20 cellular contexts compared by ENCODE assay signal in the genomic region with DNA sequence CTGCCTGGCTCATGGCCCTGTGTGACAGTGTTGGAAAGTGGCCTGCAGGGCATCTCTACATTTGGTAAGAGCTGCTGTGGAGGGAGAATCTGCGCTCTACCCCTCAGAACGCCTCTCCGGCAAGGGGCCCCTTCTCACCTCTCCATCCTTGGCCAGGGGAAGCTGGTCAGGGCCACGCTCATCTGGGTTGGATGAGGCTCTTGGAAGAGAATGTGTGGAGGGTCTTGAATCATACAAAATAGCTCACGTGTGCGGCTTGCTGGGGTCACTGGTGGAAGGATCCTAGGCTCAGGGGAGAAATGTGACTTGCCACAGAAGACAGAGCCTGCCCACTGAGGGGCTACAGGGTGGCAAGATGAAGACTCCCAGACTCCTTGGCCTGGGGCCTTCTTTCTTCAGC.
DNase-seq lines count a peak whose midpoint lies in the region; ATAC-seq and TF ChIP-seq lines count a peak whose summit lies in the region.
"Had no signal": no experiment of that assay in that cellular context is flagged by ENCODE, and none has a peak within 500 bp of the region (broad histone marks: within the 10 kb centered on the region; RNA-seq: fewer than 3 reads in every experiment).

No MANE protein-coding gene starts in this region.

- POLR2A ChIA-PET in CD8-positive, alpha-beta T cell (lab: Charles Lee): interaction anchor here (1.5 to 2.0 kb wide), 2 partner anchors 10 to 104 kb away, joined by 4 to 9 read pairs; a partner anchor contains a TSS
- POLR2A ChIA-PET in activated B cell treated with CpG ODN at 0.5 μM for 24 hours (lab: Charles Lee): interaction anchor here (0.7 kb wide), 1 partner anchor 22 kb away, joined by 3 read pairs; no protein-coding TSS in a partner anchor
- POLR2A ChIA-PET in naive thymus-derived CD8-positive, alpha-beta T cell (lab: Charles Lee): interaction anchor here (3.9 kb wide), 1 partner anchor 11 kb away, joined by 34 read pairs; no protein-coding TSS in a partner anchor

- H3K9me3 ChIP-seq in CD8-positive, alpha-beta T cell (ENCODE audit: low read length): no peaks in the 10 kb centered on the region
- H3K9me3 ChIP-seq: MG63 had no signal

- H3K27ac ChIP-seq in CD8-positive, alpha-beta T cell (ENCODE audit: low read depth, low read length): no peak overlapping the region
- H3K27ac ChIP-seq: BLaER1 had no signal

- no peaks in the 10 kb centered on the region for H3K27me3 Mint-ChIP-seq in CD8-positive, alpha-beta T cell (ENCODE audit: low read depth)
- no peaks in the 10 kb centered on the region for H3K27me3 Mint-ChIP-seq in activated B cell treated with CpG ODN at 0.5 μM for 24 hours
- no peaks in the 10 kb centered on the region for H3K27me3 Mint-ChIP-seq in naive thymus-derived CD8-positive, alpha-beta T cell

- H3K4me1 ChIP-seq in CD8-positive, alpha-beta T cell (ENCODE audit: insufficient read depth, low read length): peaks cover 54% of the 10 kb centered on the region

- no peak for TF ChIP-seq CTCF in CD8-positive, alpha-beta T cell (IDR thresholded peaks at IDR 0.05)
- TF ChIP-seq CTCF in activated B cell treated with CpG ODN at 0.5 μM for 24 hours (IDR thresholded peaks at IDR 0.05): no peak

- intact Hi-C loops in CD8-positive, alpha-beta T cell (cut with DNase I, micrococcal nuclease): loop anchor here (5.0 to 10.0 kb wide), 4 partner anchors 238 to 1376 kb away; a partner anchor contains a TSS
- intact Hi-C loops in activated B cell treated with CpG ODN at 0.5 μM for 24 hours (cut with micrococcal nuclease): loop anchor here (5.0 kb wide), 2 partner anchors 103 to 238 kb away; a partner anchor contains a TSS
- intact Hi-C loops in cardiac septum (cut with DNase I): no loop called here

- no peak overlapping the region for H3K4me3 Mint-ChIP-seq in CD8-positive, alpha-beta T cell
- no peak overlapping the region for H3K4me3 Mint-ChIP-seq in activated B cell treated with CpG ODN at 0.5 μM for 24 hours
- H3K4me3 Mint-ChIP-seq in naive thymus-derived CD8-positive, alpha-beta T cell: no peak overlapping the region
- H3K4me3 Mint-ChIP-seq: CD4-positive, CD25-positive, alpha-beta regulatory T cell had no signal

- no peak for ATAC-seq in CD8-positive, alpha-beta T cell
- ATAC-seq in activated B cell treated with CpG ODN at 0.5 μM for 24 hours (ENCODE audit: low read depth): no peak
- no peak for ATAC-seq in naive thymus-derived CD8-positive, alpha-beta T cell
- ATAC-seq in GM18909 (IDR thresholded peaks at IDR 0.05; ENCODE audit: poor library complexity, unreplicated experiment): no peak

- H3K27ac Mint-ChIP-seq in CD8-positive, alpha-beta T cell: peak overlapping the region; percentile 72
- H3K27ac Mint-ChIP-seq in activated B cell treated with CpG ODN at 0.5 μM for 24 hours: peak overlapping the region; percentile 7
- peak overlapping the region in 7 of 10 donors; percentile 3 to 94 (median 79) for H3K27ac Mint-ChIP-seq in naive thymus-derived CD8-positive, alpha-beta T cell

- H3K9me3 Mint-ChIP-seq in CD8-positive, alpha-beta T cell: no peaks in the 10 kb centered on the region
- no peaks in the 10 kb centered on the region for H3K9me3 Mint-ChIP-seq in activated B cell treated with CpG ODN at 0.5 μM for 24 hours
- H3K9me3 Mint-ChIP-seq in naive thymus-derived CD8-positive, alpha-beta T cell: peaks cover 0 to 5% (median 0%) of the 10 kb centered on the region in 9 donors

- H3K27me3 ChIP-seq in CD8-positive, alpha-beta T cell (ENCODE audit: insufficient read depth, low read length): no peaks in the 10 kb centered on the region
- H3K27me3 ChIP-seq: BLaER1 had no signal

- H3K36me3 Mint-ChIP-seq in CD8-positive, alpha-beta T cell: peaks cover 62% of the 10 kb centered on the region
- peaks cover 30% of the 10 kb centered on the region for H3K36me3 Mint-ChIP-seq in activated B cell treated with CpG ODN at 0.5 μM for 24 hours (ENCODE audit: low read depth)
- H3K36me3 Mint-ChIP-seq in naive thymus-derived CD8-positive, alpha-beta T cell: peaks cover 0 to 59% (median 32%) of the 10 kb centered on the region in 3 donors

- peaks cover 75% of the 10 kb centered on the region for H3K4me1 Mint-ChIP-seq in CD8-positive, alpha-beta T cell (ENCODE audit: low read depth)
- peaks cover 9% of the 10 kb centered on the region for H3K4me1 Mint-ChIP-seq in activated B cell treated with CpG ODN at 0.5 μM for 24 hours
- peaks cover 33 to 86% (median 76%) of the 10 kb centered on the region in 4 donors for H3K4me1 Mint-ChIP-seq in naive thymus-derived CD8-positive, alpha-beta T cell

- DNase-seq in activated CD8-positive, alpha-beta memory T cell treated with anti-CD3 and anti-CD28 coated beads for 24 hours: peak; percentile 52
- DNase-seq in activated CD8-positive, alpha-beta memory T cell treated with anti-CD3 and anti-CD28 coated beads, Interleukin-2, amount 50 U/mL, for 4 hours: no peak
- peak in 1 of 7 experiments; percentile 8 for DNase-seq in CD8-positive, alpha-beta T cell
- DNase-seq in activated B cell treated with CpG ODN at 0.5 μM for 24 hours: no peak
- no peak for DNase-seq in naive thymus-derived CD8-positive, alpha-beta T cell
- no peak for DNase-seq in cardiac septum (ENCODE audit: low spot score)
- DNase-seq: CD4-positive, CD25-positive, alpha-beta regulatory T cell; DMS 273 treated with DMSO at 0.1 percent for 48 hours; DMS79; GF-D8; HCEC 1CT; KG1; MG63; NCI-H2029; NCI-H446; NCI-H524 treated with DMSO at 0.1 percent for 48 hours; NCI-H774; SIG-M5 had no signal

- no peak overlapping the region for H3K4me3 ChIP-seq in CD8-positive, alpha-beta T cell (ENCODE audit: low read depth, low read length)
- H3K4me3 ChIP-seq: BLaER1, MG63 had no signal

- CTCF ChIA-PET in CD8-positive, alpha-beta T cell (lab: Charles Lee): interaction anchor here (1.1 to 3.3 kb wide), 5 partner anchors 11 to 148 kb away, joined by 3 to 23 read pairs (median 9); no protein-coding TSS in a partner anchor
- CTCF ChIA-PET in activated B cell treated with CpG ODN at 0.5 μM for 24 hours (lab: Charles Lee): interaction anchor here (0.9 kb wide), 1 partner anchor 129 kb away, joined by 5 read pairs; no protein-coding TSS in a partner anchor

- peaks cover 33% of the 10 kb centered on the region for H3K36me3 ChIP-seq in CD8-positive, alpha-beta T cell (ENCODE audit: insufficient read depth, low read length)
- H3K36me3 ChIP-seq: BLaER1, MG63 had no signal

Comparison
In these comparisons a context has a peak if more than half of its experiments do, and no peak if none do; other contexts are left out.
1. H3K27ac Mint-ChIP-seq: peak in every context shown above with its lines; median percentile 79 in naive thymus-derived CD8-positive, alpha-beta T cell; 72 in CD8-positive, alpha-beta T cell; 7 in activated B cell treated with CpG ODN at 0.5 μM for 24 hours.